22 cellular contexts compared by ENCODE assay signal in genomic region chr11:78112588-78113275, GRCh38. TPM values are rescaled to one million over a fixed set of nuclear protein-coding genes. Genes with fewer than 3 reads are reported as not detected.
DNase-seq lines count a peak whose midpoint lies in the region; ATAC-seq and TF ChIP-seq lines count a peak whose summit lies in the region.
"Had no signal": no experiment of that assay in that cellular context is flagged by ENCODE, and none has a peak within 500 bp of the region (broad histone marks: within the 10 kb centered on the region; RNA-seq: fewer than 3 reads in every experiment).

No MANE protein-coding gene starts in this region.

- H3K4me1 ChIP-seq in OCI-LY3 (ENCODE audit: low read length) (peaks cover 40% of the 10 kb centered on the region), tibial nerve (no peaks in the 10 kb centered on the region)
- H3K4me1 ChIP-seq: lower lobe of right lung, right lobe of liver had no signal

- H3K79me2 ChIP-seq in OCI-LY3 (ENCODE audit: low read length), result peaks cover 8% of the 10 kb centered on the region; the same call in 1 of the 2 replicates

- H3K27ac ChIP-seq in OCI-LY3 (ENCODE audit: low read length) (peak overlapping the region; percentile 93), tibial nerve (peak overlapping the region in 2 of 4 donors; percentile 37 to 42)
- H3K27ac ChIP-seq: lower lobe of right lung, right lobe of liver had no signal

- no peak for TF ChIP-seq EP300 in tibial nerve (IDR thresholded peaks at IDR 0.05)

- peak overlapping the region; percentile 70 for H3K9ac ChIP-seq in OCI-LY3 (ENCODE audit: low read length)

- H3K9me3 ChIP-seq in OCI-LY3 (ENCODE audit: insufficient read depth, low read length) (no peaks in the 10 kb centered on the region), tibial nerve (no peaks in the 10 kb centered on the region)
- H3K9me3 ChIP-seq: lower lobe of right lung, right lobe of liver had no signal

- 47 to 55% methylated on average over 6 of the region's 6 CpGs for WGBS in tibial nerve, 2 donors

- no peak for TF ChIP-seq CTCF in GM13976 (IDR thresholded peaks at IDR 0.05; ENCODE audit: borderline replicate concordance, control extremely low read depth, extremely low read depth, insufficient read depth, missing control alignments)
- no peak for TF ChIP-seq CTCF in OCI-LY3 (IDR thresholded peaks at IDR 0.05; ENCODE audit: low read depth, low read length)
- TF ChIP-seq CTCF in tibial nerve (IDR thresholded peaks at IDR 0.05), result no peak

- no peaks in the 10 kb centered on the region for H4K20me1 ChIP-seq in OCI-LY3 (ENCODE audit: insufficient read depth, low read length)

- no peak overlapping the region for H2AFZ ChIP-seq in OCI-LY3 (ENCODE audit: low read depth, low read length)

- DNase-seq in GM13976 (ENCODE audit: low spot score) (peak; percentile 46), tibial nerve (ENCODE audit: low spot score in 2 of 2) (no peak), NCI-H1694 (lab: John Stamatoyannopoulos, UW) (no peak), NCI-H2029 treated with DMSO at 0.1 percent for 48 hours (lab: John Stamatoyannopoulos, UW) (no peak)
- DNase-seq in activated CD8-positive, alpha-beta memory T cell treated with anti-CD3 and anti-CD28 coated beads, Interleukin-2, amount 50 U/mL, for 4 hours, result no peak
- DNase-seq: activated CD4-positive, alpha-beta T cell treated with anti-CD3 and anti-CD28 coated beads for 4 hours; activated naive CD8-positive, alpha-beta T cell treated with anti-CD3 and anti-CD28 coated beads for 36 hours; activated T-cell treated with anti-CD3 and anti-CD28 coated beads, Interleukin-2, amount 50 U/mL, for 1 hour; CD8-positive, alpha-beta memory T cell; effector CD8-positive, alpha-beta T cell; EL; lower lobe of right lung; NCI-H774; right lobe of liver; SHP77; stimulated activated CD4-positive, alpha-beta T cell treated with anti-CD3 and anti-CD28 coated beads, Interleukin-4, amount 100 ng/mL, for 1 hour had no signal

- H3K27me3 ChIP-seq in OCI-LY3 (ENCODE audit: low read depth, low read length), result no peaks in the 10 kb centered on the region
- no peaks in the 10 kb centered on the region for H3K27me3 ChIP-seq in tibial nerve
- H3K27me3 ChIP-seq: right lobe of liver had no signal

- no peak for TF ChIP-seq POLR2A in tibial nerve (IDR thresholded peaks at IDR 0.05)

- H3K4me2 ChIP-seq in OCI-LY3 (ENCODE audit: low read length), result peak overlapping the region; percentile 72

- in situ Hi-C loops in GM13976 (cut with MboI; ENCODE audit: low sequenced_read_pairs, unreplicated experiment), result no loop called here

- H3K36me3 ChIP-seq in OCI-LY3 (replicated peaks; ENCODE audit: low read depth, low read length), result peaks cover 48% of the 10 kb centered on the region
- H3K36me3 ChIP-seq in tibial nerve, result peaks cover 0 to 76% (median 0%) of the 10 kb centered on the region in 3 donors

- H3K4me3 ChIP-seq in OCI-LY3 (ENCODE audit: low read length), result peak overlapping the region; percentile 49
- no peak overlapping the region for H3K4me3 ChIP-seq in tibial nerve
- H3K4me3 ChIP-seq: lower lobe of right lung, right lobe of liver had no signal

- ATAC-seq in GM21515 (IDR thresholded peaks at IDR 0.05; ENCODE audit: unreplicated experiment), result peak; percentile 73
- ATAC-seq in HG03103 (IDR thresholded peaks at IDR 0.05; ENCODE audit: low read depth, unreplicated experiment), result peak; percentile 51
- ATAC-seq: lower lobe of right lung, right lobe of liver had no signal

RNA-seq across cellular contexts. Expression of gene ALG8, which starts 26.7 kb away (rescaled TPM):
- 10 to 100 TPM; 24.9 to 43.5 (median 32.0) TPM for total RNA-seq in tibial nerve

RNA-seq across cellular contexts. Expression of gene NDUFC2, which starts 33.1 kb away (rescaled TPM):
- 10 to 100 TPM; 49.6 to 88.3 (median 66.3) TPM for total RNA-seq in tibial nerve

RNA-seq across cellular contexts. Expression of gene THRSP, which starts 49.1 kb away (rescaled TPM):
- 10 to 100 TPM in 2 of 4 donors, 1 to 10 TPM in 2; 4.0 to 22.9 (median 8.7) TPM for total RNA-seq in tibial nerve
- total RNA-seq: activated naive CD8-positive, alpha-beta T cell treated with anti-CD3 and anti-CD28 coated beads for 36 hours; CD8-positive, alpha-beta memory T cell; HT1080; lower lobe of right lung; T-helper 2 cell treated with Interferon-gamma antibody and Interleukin-4, amounts not matched to agents 100 ng/mL and 5 ng/mL, for 36 hours; ureter had no signal
